1 cellular context compared by ENCODE assay signal in genomic region chr20:62972270-62973032, GRCh38.
A peak's percentile ranks its signal among the peaks of the same experiment; 100 is the strongest.
TF ChIP-seq lines count a peak whose summit lies in the region.

No MANE protein-coding gene starts in this region.

TF ChIP-seq in HEK293, 187 proteins besides CTCF, POLR2A, EP300 and RAD21 (continued from another document and continues in another):
- TF ChIP-seq ZNF518A (tag by site-specific recombination; conservative IDR thresholded peaks at IDR 0.05; ENCODE audit: low read depth) (no peak), ZNF830 (tag by site-specific recombination; IDR thresholded peaks at IDR 0.05; ENCODE audit: low read depth) (no peak), SP7 (tag by site-specific recombination; IDR thresholded peaks at IDR 0.05) (peak; percentile 54; the same call in 1 of the 2 replicates), ZNF791 (tag by site-specific recombination; IDR thresholded peaks at IDR 0.05) (no peak), BCL6B (tag by site-specific recombination; IDR thresholded peaks at IDR 0.05) (no peak), FEZF1 (tag by site-specific recombination; IDR thresholded peaks at IDR 0.05) (no peak), ZNF214 (tag by site-specific recombination; IDR thresholded peaks at IDR 0.05; ENCODE audit: borderline replicate concordance) (no peak), GFI1B (tag by site-specific recombination; IDR thresholded peaks at IDR 0.05) (no peak), ZNF785 (tag by site-specific recombination; IDR thresholded peaks at IDR 0.05) (no peak), ZNF571 (tag by site-specific recombination; IDR thresholded peaks at IDR 0.05) (no peak), ZNF223 (tag by site-specific recombination; IDR thresholded peaks at IDR 0.05) (no peak), SETDB1 (IDR thresholded peaks at IDR 0.05; ENCODE audit: insufficient read length, low read length) (no peak), ZNF626 (tag by site-specific recombination; IDR thresholded peaks at IDR 0.05) (no peak), ZSCAN5A (tag by site-specific recombination; IDR thresholded peaks at IDR 0.05) (no peak), ZNF623 (tag by site-specific recombination; IDR thresholded peaks at IDR 0.05) (no peak), ZBTB11 (tag by site-specific recombination; conservative IDR thresholded peaks at IDR 0.05; ENCODE audit: low read depth) (0 out of 2 replicates have a peak, but pooled peaks have one; percentile 14), ZNF23 (tag by site-specific recombination; IDR thresholded peaks at IDR 0.05; ENCODE audit: borderline replicate concordance) (no peak), ZIC2 (tag by site-specific recombination; IDR thresholded peaks at IDR 0.05) (peak; percentile 88), ZNF600 (tag by site-specific recombination; IDR thresholded peaks at IDR 0.05) (peak; percentile 84), HOXD13 (CRISPR knock-in tag; IDR thresholded peaks at IDR 0.05; ENCODE audit: borderline replicate concordance) (no peak), ZNF280D (tag by site-specific recombination; IDR thresholded peaks at IDR 0.05) (no peak), PBX3 (CRISPR knock-in tag; IDR thresholded peaks at IDR 0.05) (no peak), ZNF221 (tag by site-specific recombination; IDR thresholded peaks at IDR 0.05; ENCODE audit: borderline replicate concordance) (no peak), ZNF16 (tag by site-specific recombination; IDR thresholded peaks at IDR 0.05; ENCODE audit: low read depth) (no peak), OSR2 (tag by site-specific recombination; IDR thresholded peaks at IDR 0.05) (no peak), HOXC10 (CRISPR knock-in tag; IDR thresholded peaks at IDR 0.05) (no peak), KLF10 (tag by site-specific recombination; IDR thresholded peaks at IDR 0.05) (no peak), ZNF133 (tag by site-specific recombination; IDR thresholded peaks at IDR 0.05) (no peak), ATF2 (tag by site-specific recombination; IDR thresholded peaks at IDR 0.05; ENCODE audit: low read depth) (no peak), HOXA7 (CRISPR knock-in tag; IDR thresholded peaks at IDR 0.05; ENCODE audit: borderline replicate concordance) (no peak), ZFP37 (tag by site-specific recombination; IDR thresholded peaks at IDR 0.05) (no peak), ZNF2 (tag by site-specific recombination; IDR thresholded peaks at IDR 0.05) (peak; percentile 98), ZNF132 (tag by site-specific recombination; IDR thresholded peaks at IDR 0.05; ENCODE audit: borderline replicate concordance) (no peak), ZBTB20 (tag by site-specific recombination; IDR thresholded peaks at IDR 0.05) (0 out of 2 replicates have a peak, but pooled peaks have one; percentile 24), MEIS1 (CRISPR knock-in tag; IDR thresholded peaks at IDR 0.05; ENCODE audit: borderline replicate concordance) (no peak), PRDM2 (tag by site-specific recombination; IDR thresholded peaks at IDR 0.05; ENCODE audit: borderline replicate concordance) (no peak)
